In genomic region chr10:128069351-128070051, GRCh38 we compare ENCODE assay signal across 1 cellular context.
TF ChIP-seq lines count a peak whose summit lies in the region.

No MANE protein-coding gene starts in this region.

TF ChIP-seq in endothelial cell of umbilical vein, 7 proteins besides CTCF, POLR2A, EP300 and RAD21:
- TF ChIP-seq FOS (IDR thresholded peaks at IDR 0.05; ENCODE audit: borderline replicate concordance, insufficient read depth, low read length): no peak
- TF ChIP-seq GATA2 (IDR thresholded peaks at IDR 0.05; ENCODE audit: insufficient read depth, insufficient read length, low read depth, low read length): no peak
- TF ChIP-seq JUN (IDR thresholded peaks at IDR 0.05; ENCODE audit: borderline replicate concordance, insufficient read depth, insufficient read length, low read depth): no peak
- no peak for TF ChIP-seq MYC (IDR thresholded peaks at IDR 0.05; ENCODE audit: low read depth, low read length)
- TF ChIP-seq POLR2AphosphoS5 (IDR thresholded peaks at IDR 0.05; ENCODE audit: insufficient read depth, low read depth, low read length): no peak
- TF ChIP-seq, protein P1, sequence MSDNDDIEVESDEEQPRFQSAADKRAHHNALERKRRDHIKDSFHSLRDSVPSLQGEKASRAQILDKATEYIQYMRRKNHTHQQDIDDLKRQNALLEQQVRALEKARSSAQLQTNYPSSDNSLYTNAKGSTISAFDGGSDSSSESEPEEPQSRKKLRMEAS (IDR thresholded peaks at IDR 0.05; ENCODE audit: insufficient read depth, insufficient read length): no peak
- TF ChIP-seq EZH2 (IDR thresholded peaks at IDR 0.05; ENCODE audit: borderline replicate concordance, low read depth, low read length, severe bottlenecking): no peak
